In genomic region chr7:140888087-140888486, GRCh38 we compare ENCODE assay signal across 1 cellular context.
TF ChIP-seq lines count a peak whose summit lies in the region.

No MANE protein-coding gene starts in this region.

TF ChIP-seq in K562, 482 proteins besides CTCF, POLR2A, EP300 and RAD21 (continued from another document):
- TF ChIP-seq DIDO1 (tag; IDR thresholded peaks at IDR 0.05; ENCODE audit: low read depth), result no peak
- no peak for TF ChIP-seq ZFX (CRISPR knock-in tag; IDR thresholded peaks at IDR 0.05)
